18 cellular contexts compared by ENCODE assay signal in genomic region chr3:127105587-127105986, GRCh38.
"Had no signal": no experiment of that assay in that cellular context is flagged by ENCODE, and none has a peak within 500 bp of the region (broad histone marks: within the 10 kb centered on the region; RNA-seq: fewer than 3 reads in every experiment).

No MANE protein-coding gene starts in this region.

- H3K9me3 ChIP-seq: gastrocnemius medialis, heart left ventricle had no signal

- H3K27ac Mint-ChIP-seq: activated T-helper 17 cell treated with anti-CD3 and anti-CD28 coated beads, Interleukin-2, amount 50 U/mL, for 72 hours had no signal

- FAIRE-seq: keratinocyte had no signal

- H3K36me3 ChIP-seq: brain microvascular endothelial cell, gastrocnemius medialis, heart left ventricle had no signal

- H3K4me1 Mint-ChIP-seq: activated T-helper 17 cell treated with anti-CD3 and anti-CD28 coated beads, Interleukin-2, amount 50 U/mL, for 72 hours; naive B cell had no signal

- H3K4me3 ChIP-seq: gastrocnemius medialis, heart left ventricle had no signal

- H3K4me1 ChIP-seq: gastrocnemius medialis, heart left ventricle, parathyroid adenoma had no signal

- H3K27ac ChIP-seq: brain microvascular endothelial cell, gastrocnemius medialis, heart left ventricle, parathyroid adenoma had no signal

- H3K9me3 Mint-ChIP-seq: activated T-helper 17 cell treated with anti-CD3 and anti-CD28 coated beads, Interleukin-2, amount 50 U/mL, for 72 hours had no signal

- DNase-seq: activated CD4-positive, CD25-positive, alpha-beta regulatory T cell treated with anti-CD3 and anti-CD28 coated beads, Interleukin-2, amount 50 U/mL, for 72 hours; activated naive CD4-positive, alpha-beta T cell treated with Interleukin-2 at 50 U/mL for 16 hours; anterior cingulate cortex; brain microvascular endothelial cell; cerebellar nuclear complex; erythroblast; gastrocnemius medialis; heart left ventricle; naive B cell; retina; stimulated activated CD4-positive, alpha-beta T cell treated with anti-CD3 and anti-CD28 coated beads, Interleukin-4, amount 100 ng/mL, for 1 hour; stimulated activated naive CD4-positive, alpha-beta T cell; substantia nigra; trophoblast cell had no signal

- ATAC-seq: activated T-helper 17 cell treated with anti-CD3 and anti-CD28 coated beads, Interleukin-2, amount 50 U/mL, for 72 hours; gastrocnemius medialis; heart left ventricle; left lobe of liver had no signal

- H2AFZ ChIP-seq: parathyroid adenoma had no signal

- H3K79me2 ChIP-seq: parathyroid adenoma had no signal

- H3K4me3 Mint-ChIP-seq: activated T-helper 17 cell treated with anti-CD3 and anti-CD28 coated beads, Interleukin-2, amount 50 U/mL, for 72 hours; naive B cell had no signal
